Comparison of ENCODE assay signal across 8 cellular contexts in genomic region chr17:48791128-48792032, GRCh38. TPM values are rescaled to one million over a fixed set of nuclear protein-coding genes. Genes with fewer than 3 reads are reported as not detected.
DNase-seq lines count a peak whose midpoint lies in the region; ATAC-seq, FAIRE-seq and TF ChIP-seq lines count a peak whose summit lies in the region.

No MANE protein-coding gene starts in this region.

- H3K4me1 Mint-ChIP-seq in nephron = peaks cover 28% of the 10 kb centered on the region

- DNase-seq in Caki2 (ENCODE audit: low read depth) (peak; percentile 77), GM19239 (ENCODE audit: insufficient read length, low spot score) (peak; percentile 39), NCI-H2196 (lab: John Stamatoyannopoulos, UW; ENCODE audit: unreplicated experiment) (peak; percentile 86), fibroblast of pulmonary artery (ENCODE audit: low read depth) (peak; percentile 86)
- DNase-seq in activated CD4-positive, alpha-beta T cell treated with anti-CD3 and anti-CD28 coated beads, Interleukin-2, amount 50 U/mL, for 1 hour = peak; percentile 4
- no peak for DNase-seq in effector CD4-positive, alpha-beta T cell

- H3K9me3 Mint-ChIP-seq in nephron = no peaks in the 10 kb centered on the region

- peak; percentile 90 for TF ChIP-seq CTCF in fibroblast of pulmonary artery (IDR thresholded peaks at IDR 0.05; ENCODE audit: low read length, missing control alignments)
- TF ChIP-seq CTCF in nephron (IDR thresholded peaks at IDR 0.05; ENCODE audit: unreplicated experiment in 3 of 3) = peak; percentile 77 to 81 (median 80)

- FAIRE-seq in GM19239 (lab: Jason Lieb, UNC) = peak; percentile 77

- H3K36me3 Mint-ChIP-seq in nephron (ENCODE audit: low read depth) = no peaks in the 10 kb centered on the region

- H3K4me3 ChIP-seq in fibroblast of pulmonary artery (replicated peaks; ENCODE audit: low read depth, low read length) = no peak overlapping the region

- no peak for ATAC-seq in HG02852 (IDR thresholded peaks at IDR 0.05; ENCODE audit: unreplicated experiment)

- H3K27me3 Mint-ChIP-seq in nephron (ENCODE audit: low read depth) = peaks cover 60% of the 10 kb centered on the region

- in situ Hi-C loops in Caki2 (cut with HindIII; ENCODE audit: low pct_unique_long_range_greater_than_20kb, low sequenced_read_pairs) = no loop called here

- H3K27ac Mint-ChIP-seq in nephron = no peak overlapping the region

- no peak overlapping the region for H3K4me3 Mint-ChIP-seq in nephron

RNA-seq across cellular contexts. Expression of gene TTLL6, which starts 25.6 kb away (rescaled TPM):
- 0.34 TPM in 1 of 2 replicates, not detected in the other for total RNA-seq in Caki2 (2014; rRNA removed; shearing (Covaris generic); ENCODE audit: low replicate concordance)

RNA-seq across cellular contexts. Expression of gene CALCOCO2, which starts 39.5 kb away (rescaled TPM):
- total RNA-seq in Caki2 (2014; rRNA removed; shearing (Covaris generic); ENCODE audit: low replicate concordance) = 24.8 and 38.5 TPM in 2 replicates
